ENCODE assay signal across 1 cellular context in the genomic region with DNA sequence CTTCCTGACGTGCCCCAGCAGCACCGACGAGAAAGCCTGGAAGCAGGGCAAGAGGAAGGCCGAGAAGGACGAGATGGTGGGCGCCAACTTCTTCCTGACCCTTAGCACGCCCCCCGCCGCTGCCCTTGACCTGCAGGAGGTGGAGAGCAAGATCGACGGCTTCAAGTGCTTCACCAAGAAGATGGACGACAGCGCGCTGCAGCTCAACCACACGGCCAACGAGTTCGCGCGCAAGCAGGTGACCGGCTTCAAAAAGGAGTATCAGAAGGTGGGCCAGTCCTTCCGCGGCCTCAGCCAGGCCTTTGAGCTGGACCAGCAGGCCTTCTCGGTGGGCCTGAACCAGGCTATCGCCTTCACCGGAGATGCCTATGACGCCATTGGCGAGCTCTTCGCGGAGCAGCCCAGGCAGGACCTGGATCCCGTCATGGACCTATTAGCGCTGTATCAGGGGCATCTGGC.
TF ChIP-seq lines count a peak whose summit lies in the region.

No MANE protein-coding gene starts in this region.

TF ChIP-seq in HCT116, 20 proteins besides CTCF, POLR2A, EP300 and RAD21 (continued from another document):
- TF ChIP-seq ELF1 (IDR thresholded peaks at IDR 0.05; ENCODE audit: borderline replicate concordance, low read depth) (no peak), POLR2AphosphoS5 (IDR thresholded peaks at IDR 0.05; ENCODE audit: low read depth, low read length) (no peak), YY1 (IDR thresholded peaks at IDR 0.05; ENCODE audit: extremely low read depth, insufficient replicate concordance, low read depth, low read length) (no peak), SP1 (IDR thresholded peaks at IDR 0.05; ENCODE audit: low read depth) (no peak), EGR1 (IDR thresholded peaks at IDR 0.05; ENCODE audit: low read depth) (no peak)
- TF ChIP-seq, protein P1, sequence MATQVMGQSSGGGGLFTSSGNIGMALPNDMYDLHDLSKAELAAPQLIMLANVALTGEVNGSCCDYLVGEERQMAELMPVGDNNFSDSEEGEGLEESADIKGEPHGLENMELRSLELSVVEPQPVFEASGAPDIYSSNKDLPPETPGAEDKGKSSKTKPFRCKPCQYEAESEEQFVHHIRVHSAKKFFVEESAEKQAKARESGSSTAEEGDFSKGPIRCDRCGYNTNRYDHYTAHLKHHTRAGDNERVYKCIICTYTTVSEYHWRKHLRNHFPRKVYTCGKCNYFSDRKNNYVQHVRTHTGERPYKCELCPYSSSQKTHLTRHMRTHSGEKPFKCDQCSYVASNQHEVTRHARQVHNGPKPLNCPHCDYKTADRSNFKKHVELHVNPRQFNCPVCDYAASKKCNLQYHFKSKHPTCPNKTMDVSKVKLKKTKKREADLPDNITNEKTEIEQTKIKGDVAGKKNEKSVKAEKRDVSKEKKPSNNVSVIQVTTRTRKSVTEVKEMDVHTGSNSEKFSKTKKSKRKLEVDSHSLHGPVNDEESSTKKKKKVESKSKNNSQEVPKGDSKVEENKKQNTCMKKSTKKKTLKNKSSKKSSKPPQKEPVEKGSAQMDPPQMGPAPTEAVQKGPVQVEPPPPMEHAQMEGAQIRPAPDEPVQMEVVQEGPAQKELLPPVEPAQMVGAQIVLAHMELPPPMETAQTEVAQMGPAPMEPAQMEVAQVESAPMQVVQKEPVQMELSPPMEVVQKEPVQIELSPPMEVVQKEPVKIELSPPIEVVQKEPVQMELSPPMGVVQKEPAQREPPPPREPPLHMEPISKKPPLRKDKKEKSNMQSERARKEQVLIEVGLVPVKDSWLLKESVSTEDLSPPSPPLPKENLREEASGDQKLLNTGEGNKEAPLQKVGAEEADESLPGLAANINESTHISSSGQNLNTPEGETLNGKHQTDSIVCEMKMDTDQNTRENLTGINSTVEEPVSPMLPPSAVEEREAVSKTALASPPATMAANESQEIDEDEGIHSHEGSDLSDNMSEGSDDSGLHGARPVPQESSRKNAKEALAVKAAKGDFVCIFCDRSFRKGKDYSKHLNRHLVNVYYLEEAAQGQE (IDR thresholded peaks at IDR 0.05; ENCODE audit: low read depth): no peak
